Comparison of ENCODE assay signal across 9 cellular contexts in the genomic region with DNA sequence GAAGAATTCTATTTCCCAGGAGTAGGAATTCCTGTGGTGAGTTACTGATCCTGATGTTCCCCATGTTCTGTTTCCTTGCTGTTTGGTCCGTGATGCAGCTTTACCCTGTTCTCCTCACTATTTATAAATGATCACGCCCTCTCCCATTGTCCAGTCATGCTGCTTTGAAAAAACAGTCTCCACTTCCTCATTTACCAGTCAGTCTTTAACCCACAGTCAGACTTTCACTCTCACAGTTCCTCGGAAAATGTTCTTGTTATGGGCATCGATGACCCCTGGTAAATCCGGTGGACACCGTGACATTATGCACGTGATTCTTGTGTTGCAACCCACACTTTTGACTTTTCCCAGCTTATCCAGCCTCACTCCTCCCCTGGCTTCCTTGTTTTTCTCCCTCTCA. TPM values are rescaled to one million over a fixed set of nuclear protein-coding genes. Genes with fewer than 3 reads are reported as not detected.
DNase-seq lines count a peak whose midpoint lies in the region; ATAC-seq and TF ChIP-seq lines count a peak whose summit lies in the region.
"Had no signal": no experiment of that assay in that cellular context is flagged by ENCODE, and none has a peak within 500 bp of the region (broad histone marks: within the 10 kb centered on the region; RNA-seq: fewer than 3 reads in every experiment).

No MANE protein-coding gene starts in this region.

- H3K4me2 ChIP-seq in neural progenitor cell: no peak overlapping the region

- H3K4me1 ChIP-seq in neural progenitor cell: no peaks in the 10 kb centered on the region
- no peaks in the 10 kb centered on the region for H3K4me1 ChIP-seq in ovary (ENCODE audit: insufficient read depth)

- peak; percentile 13 for DNase-seq in GM19240 (ENCODE audit: insufficient read length, low spot score)
- peak; percentile 27 for DNase-seq in SW480 (ENCODE audit: low spot score)
- DNase-seq in neural progenitor cell (ENCODE audit: low spot score): no peak
- no peak for DNase-seq in GM10266 (ENCODE audit: extremely low spot score)
- no peak for DNase-seq in ovary
- DNase-seq in epidermal melanocyte (ENCODE audit: insufficient read length, low spot score): no peak
- no peak for DNase-seq in H7

- no peaks in the 10 kb centered on the region for H3K4me1 Mint-ChIP-seq in neural progenitor cell

- no peak overlapping the region for H3K27ac Mint-ChIP-seq in neural progenitor cell

- H3K27me3 ChIP-seq in neural progenitor cell (no peaks in the 10 kb centered on the region), ovary (no peaks in the 10 kb centered on the region), H7 (ENCODE audit: control insufficient read depth, insufficient read depth, low read length) (no peaks in the 10 kb centered on the region)

- no peaks in the 10 kb centered on the region for H3K36me3 ChIP-seq in neural progenitor cell
- H3K36me3 ChIP-seq in ovary: no peaks in the 10 kb centered on the region
- H3K36me3 ChIP-seq in H7 (replicated peaks; ENCODE audit: control insufficient read depth, insufficient read depth, low read length): no peaks in the 10 kb centered on the region

- H3K4me3 Mint-ChIP-seq in neural progenitor cell: no peak overlapping the region

- H3K27ac ChIP-seq in neural progenitor cell: no peak overlapping the region
- no peak overlapping the region for H3K27ac ChIP-seq in ovary

- no peaks in the 10 kb centered on the region for H3K36me3 Mint-ChIP-seq in neural progenitor cell

- H2AFZ ChIP-seq in neural progenitor cell (replicated peaks): peak overlapping the region; percentile 32

- intact Hi-C loops in ovary (cut with DNase I): no loop called here

- no peaks in the 10 kb centered on the region for H3K9me3 Mint-ChIP-seq in neural progenitor cell

- no peaks in the 10 kb centered on the region for H3K79me2 ChIP-seq in neural progenitor cell (ENCODE audit: low read depth)

- H3K9me3 ChIP-seq in neural progenitor cell (ENCODE audit: low read depth) (no peaks in the 10 kb centered on the region), ovary (no peaks in the 10 kb centered on the region)

- no peak for TF ChIP-seq EP300 in ovary (IDR thresholded peaks at IDR 0.05)

- TF ChIP-seq POLR2A in ovary (IDR thresholded peaks at IDR 0.05): no peak

- TF ChIP-seq CTCF in neural progenitor cell (IDR thresholded peaks at IDR 0.05): no peak
- no peak for TF ChIP-seq CTCF in GM10266 (IDR thresholded peaks at IDR 0.05; ENCODE audit: control insufficient read depth, insufficient read depth, low read depth, missing control alignments)
- no peak for TF ChIP-seq CTCF in ovary (IDR thresholded peaks at IDR 0.05)

- peak; percentile 95 for ATAC-seq in HG03039 (IDR thresholded peaks at IDR 0.05; ENCODE audit: unreplicated experiment)

- peaks cover 2% of the 10 kb centered on the region for H3K27me3 Mint-ChIP-seq in neural progenitor cell (ENCODE audit: insufficient read depth, low read depth)

- H4K20me1 ChIP-seq in neural progenitor cell (ENCODE audit: low read depth): no peaks in the 10 kb centered on the region

- no peak overlapping the region for H3K4me3 ChIP-seq in neural progenitor cell
- H3K4me3 ChIP-seq in ovary: no peak overlapping the region
- no peak overlapping the region for H3K4me3 ChIP-seq in H7 (ENCODE audit: insufficient read depth, low read depth, low read length)
- H3K4me3 ChIP-seq: dorsolateral prefrontal cortex had no signal

- H3K9ac ChIP-seq in neural progenitor cell: no peak overlapping the region

- WGBS in ovary, 3 donors: 78 to 82% (median 79%) methylated on average over 7 of the region's 7 CpGs

- no peaks in the 10 kb centered on the region for H3F3A ChIP-seq in neural progenitor cell (ENCODE audit: low read depth)

RNA-seq across cellular contexts. Expression of a gene that starts 14.4 kb away (rescaled TPM):
- total RNA-seq in neural progenitor cell (ENCODE audit: low replicate concordance) (not detected in 2 replicates), ovary (1 to 10 TPM; 1.3 to 5.1 (median 2.0) TPM)
- 1 to 10 TPM; 2.2 to 2.5 TPM for polyA plus RNA-seq in ovary
- not detected in 2 replicates for total RNA-seq in H7 (2014; rRNA removed; shearing (Covaris generic))

Comparison
In these comparisons a context has a peak if more than half of its experiments do, and no peak if none do; other contexts are left out.
1. DNase-seq: peak in GM19240 (single experiment) and SW480 (single experiment); none in neural progenitor cell (single experiment), GM10266 (single experiment), ovary (0 of 5), epidermal melanocyte (single experiment) and H7 (single experiment).